Comparison of ENCODE assay signal across 8 cellular contexts in the genomic region with DNA sequence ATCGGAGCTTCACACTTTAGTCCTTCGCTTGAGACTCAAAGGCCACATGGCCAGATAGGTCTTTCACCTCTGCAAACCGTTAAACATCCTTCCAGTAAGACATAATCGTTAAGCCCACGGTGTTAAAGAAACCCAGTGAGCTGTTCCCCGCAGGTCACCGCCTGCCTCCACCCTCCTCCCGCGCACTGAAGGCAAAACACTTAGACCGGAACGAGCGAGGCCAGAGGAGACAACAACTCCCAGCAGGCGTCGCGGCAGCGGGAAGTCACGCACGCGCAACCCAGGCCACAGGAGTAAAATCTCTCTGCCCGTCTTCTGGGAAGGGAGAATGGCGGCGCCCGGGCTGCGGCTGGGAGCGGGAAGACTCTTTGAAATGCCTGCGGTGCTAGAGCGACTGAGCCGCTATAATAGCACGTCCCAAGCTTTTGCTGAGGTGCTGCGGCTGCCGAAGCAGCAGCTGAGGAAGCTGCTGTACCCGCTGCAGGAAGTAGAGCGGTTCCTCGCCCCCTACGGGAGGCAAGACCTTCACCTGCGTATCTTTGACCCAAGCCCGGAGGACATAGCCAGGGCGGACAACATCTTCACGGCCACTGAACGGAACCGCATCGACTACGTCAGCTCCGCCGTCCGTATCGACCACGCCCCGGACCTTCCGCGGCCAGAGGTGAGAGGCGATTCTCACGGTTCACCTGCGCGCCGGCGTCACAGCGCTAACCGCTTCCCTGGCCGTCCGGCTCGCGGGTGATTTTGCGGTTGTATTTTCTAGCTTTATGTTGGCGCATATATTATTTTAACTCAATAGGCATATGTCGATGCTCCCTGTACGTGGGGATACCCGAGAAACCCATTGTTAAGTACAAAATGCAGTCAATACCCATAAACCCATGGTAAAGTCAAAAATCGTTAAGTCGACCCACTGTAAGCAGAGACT. TPM values are rescaled to one million over a fixed set of nuclear protein-coding genes. Genes with fewer than 3 reads are reported as not detected.
DNase-seq lines count a peak whose midpoint lies in the region; ATAC-seq, FAIRE-seq and TF ChIP-seq lines count a peak whose summit lies in the region.

Gene GTPBP8, plus strand, starts transcription at position 313 of the 931 bp plus-strand sequence. Its CDS starts 16 bp downstream, at position 329.

- 1% methylated on average over 69 to 70 of the region's 70 CpGs for WGBS in aorta, 2 donors

- no peaks in the 10 kb centered on the region for H3K36me3 ChIP-seq in astrocyte (ENCODE audit: insufficient read depth, low read length)
- H3K36me3 ChIP-seq in rectal smooth muscle tissue (ENCODE audit: control insufficient read depth, insufficient read depth, low read length), result no peaks in the 10 kb centered on the region
- H3K36me3 ChIP-seq in aorta (ENCODE audit: control insufficient read depth in 1 of 2, insufficient read depth in 2 of 2, low read length in 1 of 2), result no peaks in the 10 kb centered on the region

- H3K9me3 ChIP-seq in astrocyte (ENCODE audit: insufficient read depth, low read depth, low read length) (no peaks in the 10 kb centered on the region), aorta (ENCODE audit: control insufficient read depth, low read length) (no peaks in the 10 kb centered on the region)

- peak; percentile 34 for FAIRE-seq in astrocyte (lab: Jason Lieb, UNC)

- TF ChIP-seq CTCF in astrocyte (IDR thresholded peaks at IDR 0.05; ENCODE audit: insufficient read depth, low read depth, low read length), result no peak

- peak within 1 kb of the TSS; percentile 89 for H3K4me2 ChIP-seq in astrocyte (ENCODE audit: low read length)

- H3K4me1 Mint-ChIP-seq in T-helper 2 cell treated with Interferon-gamma antibody and Interleukin-4, amounts not matched to agents 5 μg/mL and 100 μg/mL, for 36 hours (ENCODE audit: low read depth), result peaks cover 46% of the 10 kb centered on the region
- H3K4me1 Mint-ChIP-seq in astrocyte (ENCODE audit: low read depth, unreplicated experiment), result peaks cover 9% of the 10 kb centered on the region

- H3K4me3 Mint-ChIP-seq in T-helper 2 cell treated with Interferon-gamma antibody and Interleukin-4, amounts not matched to agents 5 μg/mL and 100 μg/mL, for 36 hours, result peak within 1 kb of the TSS; percentile 82
- peak within 1 kb of the TSS; percentile 94 for H3K4me3 Mint-ChIP-seq in astrocyte (ENCODE audit: unreplicated experiment)

- H3K27me3 Mint-ChIP-seq in T-helper 2 cell treated with Interferon-gamma antibody and Interleukin-4, amounts not matched to agents 5 μg/mL and 100 μg/mL, for 36 hours (ENCODE audit: low read depth), result peaks cover 2% of the 10 kb centered on the region
- H3K27me3 Mint-ChIP-seq in astrocyte (ENCODE audit: low read depth, unreplicated experiment), result no peaks in the 10 kb centered on the region

- peak within 1 kb of the TSS; percentile 99 for H3K4me3 ChIP-seq in astrocyte (ENCODE audit: insufficient read depth, low read depth, low read length)
- H3K4me3 ChIP-seq in rectal smooth muscle tissue (ENCODE audit: low read length), result peak within 1 kb of the TSS; percentile 86
- peak within 1 kb of the TSS; percentile 56 to 96 for H3K4me3 ChIP-seq in aorta (ENCODE audit: low read length in 2 of 2)

- DNase-seq in NCI-H1930 (lab: John Stamatoyannopoulos, UW), result peak; percentile 85 to 88
- DNase-seq in T-helper 2 cell treated with Interferon-gamma antibody and Interleukin-4, amounts not matched to agents 5 μg/mL and 100 μg/mL, for 36 hours (ENCODE audit: low spot score), result peak; percentile 85
- DNase-seq in astrocyte (ENCODE audit: low read depth), result peak; percentile 79
- DNase-seq in hepatic stellate cell (ENCODE audit: low spot score), result peak; percentile 81
- DNase-seq in aorta, result peak; percentile 95 to 97

- H3K27ac Mint-ChIP-seq in T-helper 2 cell treated with Interferon-gamma antibody and Interleukin-4, amounts not matched to agents 5 μg/mL and 100 μg/mL, for 36 hours, result peak within 1 kb of the TSS; percentile 87
- peak within 1 kb of the TSS; percentile 96 for H3K27ac Mint-ChIP-seq in astrocyte (ENCODE audit: unreplicated experiment)

- peak within 1 kb of the TSS; percentile 93 for H3K9ac ChIP-seq in astrocyte (ENCODE audit: low read length)
- peak within 1 kb of the TSS; percentile 94 for H3K9ac ChIP-seq in rectal smooth muscle tissue (ENCODE audit: low read length)

- peak; percentile 96 for ATAC-seq in GM18502 (IDR thresholded peaks at IDR 0.05; ENCODE audit: poor library complexity, unreplicated experiment)
- ATAC-seq in HG02970 (IDR thresholded peaks at IDR 0.05; ENCODE audit: low FRiP score, unreplicated experiment), result peak; percentile 91
- peak; percentile 96 for ATAC-seq in aorta (ENCODE audit: low FRiP score)

- peak within 1 kb of the TSS; percentile 89 for H3K27ac ChIP-seq in astrocyte (ENCODE audit: low read depth, low read length)
- H3K27ac ChIP-seq in rectal smooth muscle tissue (ENCODE audit: low read depth, low read length), result peak within 1 kb of the TSS; percentile 89
- H3K27ac ChIP-seq in aorta (ENCODE audit: low read depth in 1 of 2, low read length in 2 of 2), result peak within 1 kb of the TSS; percentile 57 to 99

- H3K79me2 ChIP-seq in astrocyte (ENCODE audit: insufficient read depth, low read length), result peaks cover 31% of the 10 kb centered on the region

- intact Hi-C loops in aorta (cut with DNase I), result loop anchor here in 1 of 2 donors (2.0 kb wide), 1 partner anchor 28 kb away; a partner anchor contains a TSS

- no peaks in the 10 kb centered on the region for H4K20me1 ChIP-seq in astrocyte (ENCODE audit: insufficient read depth, low read length)

- peak within 1 kb of the TSS; percentile 99 for H2AFZ ChIP-seq in astrocyte (ENCODE audit: low read depth, low read length)

- no peaks in the 10 kb centered on the region for H3K9me3 Mint-ChIP-seq in T-helper 2 cell treated with Interferon-gamma antibody and Interleukin-4, amounts not matched to agents 5 μg/mL and 100 μg/mL, for 36 hours
- no peaks in the 10 kb centered on the region for H3K9me3 Mint-ChIP-seq in astrocyte (ENCODE audit: unreplicated experiment)

- H3K36me3 Mint-ChIP-seq in T-helper 2 cell treated with Interferon-gamma antibody and Interleukin-4, amounts not matched to agents 5 μg/mL and 100 μg/mL, for 36 hours (ENCODE audit: low read depth), result peaks cover 16% of the 10 kb centered on the region
- H3K36me3 Mint-ChIP-seq in astrocyte (ENCODE audit: low read depth, unreplicated experiment), result peaks cover 2% of the 10 kb centered on the region

- no peaks in the 10 kb centered on the region for H3K27me3 ChIP-seq in astrocyte (ENCODE audit: insufficient read depth, low read length)
- no peaks in the 10 kb centered on the region for H3K27me3 ChIP-seq in rectal smooth muscle tissue (ENCODE audit: control insufficient read depth, insufficient read depth, low read length)
- H3K27me3 ChIP-seq in aorta (ENCODE audit: control insufficient read depth in 1 of 2, insufficient read depth in 2 of 2, low read length in 1 of 2), result no peaks in the 10 kb centered on the region

- H3K4me1 ChIP-seq in astrocyte (ENCODE audit: insufficient read depth, low read length) (peaks cover 11% of the 10 kb centered on the region), rectal smooth muscle tissue (ENCODE audit: control insufficient read depth, insufficient read depth, low read length) (peaks cover 5% of the 10 kb centered on the region), aorta (ENCODE audit: control insufficient read depth in 1 of 2, insufficient read depth in 2 of 2, low read length in 2 of 2) (no peaks in the 10 kb centered on the region)

RNA-seq across cellular contexts. Expression of gene GTPBP8, which starts in this region (rescaled TPM):
- total RNA-seq in astrocyte (25.7 TPM in 2 replicates), aorta (10 to 100 TPM; 14.2 to 15.5 TPM)
- polyA plus RNA-seq in aorta, result 10 to 100 TPM; 14.1 to 14.3 TPM

Comparison
In these comparisons a context has a peak if more than half of its experiments do, and no peak if none do; other contexts are left out.
1. Peak in every context shown above with its lines: DNase-seq, ATAC-seq, H3K4me3 ChIP-seq and H3K27ac ChIP-seq.